7 cellular contexts compared by ENCODE assay signal in genomic region chr15:85625856-85626255, GRCh38.
DNase-seq lines count a peak whose midpoint lies in the region; ATAC-seq and TF ChIP-seq lines count a peak whose summit lies in the region.

No MANE protein-coding gene starts in this region.

- H3K9ac ChIP-seq in endodermal cell (ENCODE audit: extremely low read depth, low read length, poor library complexity, severe bottlenecking) = no peak overlapping the region

- H3K27me3 ChIP-seq in endodermal cell (ENCODE audit: control insufficient read depth, insufficient read depth, low read length, poor library complexity, severe bottlenecking) (no peaks in the 10 kb centered on the region), SJCRH30 (no peaks in the 10 kb centered on the region)

- CTCF ChIA-PET in activated CD4-positive, alpha-beta memory T cell treated with anti-CD3 and anti-CD28 coated beads, Interleukin-2, amount 10 ng/mL, durations not matched to agents 7 days and 5 days (lab: Charles Lee) = interaction anchor here (0.6 to 3.0 kb wide), 6 partner anchors 21 to 336 kb away, joined by 3 to 14 read pairs (median 4); no protein-coding TSS in a partner anchor

- H3K9me3 ChIP-seq in endodermal cell (ENCODE audit: control insufficient read depth, low read length) (no peaks in the 10 kb centered on the region), SJCRH30 (replicated peaks) (no peaks in the 10 kb centered on the region)

- H3K4me3 Mint-ChIP-seq in activated CD4-positive, alpha-beta memory T cell treated with anti-CD3 and anti-CD28 coated beads, Interleukin-2, amount 10 ng/mL, durations not matched to agents 7 days and 5 days = peak overlapping the region; percentile 51
- H3K4me3 Mint-ChIP-seq in immature natural killer cell = peak overlapping the region; percentile 63 to 80 (median 77)
- H3K4me3 Mint-ChIP-seq in endodermal cell = no peak overlapping the region

- H3K4me1 Mint-ChIP-seq in activated CD4-positive, alpha-beta memory T cell treated with anti-CD3 and anti-CD28 coated beads, Interleukin-2, amount 10 ng/mL, durations not matched to agents 7 days and 5 days = peaks cover 74% of the 10 kb centered on the region
- H3K4me1 Mint-ChIP-seq in immature natural killer cell (peaks cover 65 to 71% of the 10 kb centered on the region in 2 donors), endodermal cell (peaks cover 19% of the 10 kb centered on the region)

- no peaks in the 10 kb centered on the region for H3K9me3 Mint-ChIP-seq in activated CD4-positive, alpha-beta memory T cell treated with anti-CD3 and anti-CD28 coated beads, Interleukin-2, amount 10 ng/mL, durations not matched to agents 7 days and 5 days
- H3K9me3 Mint-ChIP-seq in immature natural killer cell (no peaks in the 10 kb centered on the region), endodermal cell (no peaks in the 10 kb centered on the region)

- POLR2A ChIA-PET in activated CD4-positive, alpha-beta memory T cell treated with anti-CD3 and anti-CD28 coated beads, Interleukin-2, amount 10 ng/mL, durations not matched to agents 7 days and 5 days (lab: Charles Lee) = interaction anchor here (0.8 to 5.0 kb wide), 12 partner anchors 14 to 246 kb away, joined by 3 to 69 read pairs (median 6); partner anchors contain the start of gene AKAP13

- peak overlapping the region; percentile 90 for H3K27ac Mint-ChIP-seq in activated CD4-positive, alpha-beta memory T cell treated with anti-CD3 and anti-CD28 coated beads, Interleukin-2, amount 10 ng/mL, durations not matched to agents 7 days and 5 days
- H3K27ac Mint-ChIP-seq in immature natural killer cell (peak overlapping the region; percentile 92 to 97 (median 96)), endodermal cell (no peak overlapping the region)

- no peak overlapping the region for H3K4me3 ChIP-seq in endodermal cell (ENCODE audit: low read length)
- H3K4me3 ChIP-seq in SJCRH30 = no peak overlapping the region

- peaks cover 48% of the 10 kb centered on the region for H3K36me3 Mint-ChIP-seq in activated CD4-positive, alpha-beta memory T cell treated with anti-CD3 and anti-CD28 coated beads, Interleukin-2, amount 10 ng/mL, durations not matched to agents 7 days and 5 days (ENCODE audit: low read depth)
- H3K36me3 Mint-ChIP-seq in immature natural killer cell (peaks cover 0 to 8% (median 0%) of the 10 kb centered on the region in 3 donors), endodermal cell (ENCODE audit: low read depth) (peaks cover 6% of the 10 kb centered on the region)

- H3K4me1 ChIP-seq in endodermal cell (ENCODE audit: control insufficient read depth, insufficient read depth, low read length) = no peaks in the 10 kb centered on the region
- peaks cover 21% of the 10 kb centered on the region for H3K4me1 ChIP-seq in SJCRH30

- no peaks in the 10 kb centered on the region for H3K27me3 Mint-ChIP-seq in activated CD4-positive, alpha-beta memory T cell treated with anti-CD3 and anti-CD28 coated beads, Interleukin-2, amount 10 ng/mL, durations not matched to agents 7 days and 5 days
- H3K27me3 Mint-ChIP-seq in immature natural killer cell (ENCODE audit: low read depth in 3 of 3) = peaks cover 3 to 8% (median 7%) of the 10 kb centered on the region in 3 donors
- H3K27me3 Mint-ChIP-seq in endodermal cell (ENCODE audit: insufficient read depth) = no peaks in the 10 kb centered on the region

- WGBS in endodermal cell (ENCODE audit: insufficient coverage in 1 of 2, insufficient read length in 1 of 2), 2 experiments = no CpG with 5 or more reads among the region's 1 CpG

- H3K36me3 ChIP-seq in endodermal cell (ENCODE audit: control insufficient read depth, insufficient read depth, low read length) (peaks cover 64% of the 10 kb centered on the region), SJCRH30 (peaks cover 6% of the 10 kb centered on the region)

- ATAC-seq in GM18909 (IDR thresholded peaks at IDR 0.05; ENCODE audit: poor library complexity, unreplicated experiment) (peak; percentile 78), HG02870 (IDR thresholded peaks at IDR 0.05; ENCODE audit: unreplicated experiment) (peak; percentile 85)

- no peak for TF ChIP-seq CTCF in endodermal cell (conservative IDR thresholded peaks at IDR 0.05)

- peak; percentile 51 for DNase-seq in activated CD4-positive, alpha-beta memory T cell treated with anti-CD3 and anti-CD28 coated beads, Interleukin-2, amount 10 ng/mL, durations not matched to agents 7 days and 5 days
- DNase-seq in immature natural killer cell = peak; percentile 79 to 84 (median 82)
- no peak for DNase-seq in endodermal cell
- no peak for DNase-seq in NCI-H82 (lab: John Stamatoyannopoulos, UW)
- DNase-seq in SJCRH30 = no peak

- no peak overlapping the region for H3K27ac ChIP-seq in endodermal cell (ENCODE audit: low read depth, low read length)
- no peak overlapping the region for H3K27ac ChIP-seq in SJCRH30

Comparison
In these comparisons a context has a peak if more than half of its experiments do, and no peak if none do; other contexts are left out.
1. DNase-seq: peak in activated CD4-positive, alpha-beta memory T cell treated with anti-CD3 and anti-CD28 coated beads, Interleukin-2, amount 10 ng/mL, durations not matched to agents 7 days and 5 days (single experiment) and immature natural killer cell (3 of 3); none in endodermal cell (single experiment), NCI-H82 (single experiment) and SJCRH30 (0 of 2).